12 cellular contexts compared by ENCODE assay signal in the genomic region with DNA sequence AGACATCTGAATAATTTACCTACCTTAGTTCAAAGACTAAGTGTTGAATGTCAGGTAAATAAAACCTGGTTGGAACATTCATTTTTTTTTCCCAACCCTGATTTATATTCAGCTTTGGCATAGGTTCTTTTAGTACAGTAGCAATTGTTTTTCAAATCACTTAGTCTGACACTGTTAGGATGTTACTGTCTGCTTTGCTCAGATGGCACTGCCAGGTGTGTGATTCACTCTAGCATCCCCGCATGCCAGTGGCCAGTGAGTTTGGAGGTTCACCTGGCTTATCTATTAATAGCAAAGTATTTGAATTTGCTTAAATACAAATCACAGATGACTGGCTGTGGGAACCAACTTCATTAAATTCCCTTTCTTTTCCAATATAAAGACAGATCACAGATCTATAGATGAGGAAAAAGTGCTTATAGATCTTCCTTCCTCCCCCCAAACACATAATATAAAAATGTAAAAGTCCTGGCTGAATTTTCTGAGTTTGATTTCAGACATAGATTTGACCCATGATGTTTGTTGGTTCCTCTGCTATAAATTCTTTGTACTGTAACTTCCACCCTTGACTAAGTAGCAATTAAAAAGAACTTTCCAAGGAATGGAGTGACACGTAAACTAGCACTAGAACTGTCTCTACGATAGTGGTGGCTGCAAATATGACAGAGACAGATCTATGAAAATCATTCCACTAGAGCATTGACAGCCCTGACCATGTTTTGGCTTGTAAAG. TPM values are rescaled to one million over a fixed set of nuclear protein-coding genes. Genes with fewer than 3 reads are reported as not detected.
A peak's percentile ranks its signal among the peaks of the same experiment; 100 is the strongest.
DNase-seq lines count a peak whose midpoint lies in the region; ATAC-seq, FAIRE-seq and TF ChIP-seq lines count a peak whose summit lies in the region.
"Had no signal": no experiment of that assay in that cellular context is flagged by ENCODE, and none has a peak within 500 bp of the region (broad histone marks: within the 10 kb centered on the region; RNA-seq: fewer than 3 reads in every experiment).

No MANE protein-coding gene starts in this region.

- no peak overlapping the region for H2BK15ac ChIP-seq in mesenchymal stem cell (ENCODE audit: low read depth, poor library complexity, severe bottlenecking)

- no peak overlapping the region for H3K14ac ChIP-seq in mesenchymal stem cell (ENCODE audit: low read length in 2 of 2)

- peaks cover 19% of the 10 kb centered on the region for H3K27me3 Mint-ChIP-seq in type B pancreatic cell

- H3K27me3 ChIP-seq in left ventricle myocardium inferior (ENCODE audit: low read depth) (peaks cover 4% of the 10 kb centered on the region), endothelial cell of umbilical vein (ENCODE audit: control insufficient read depth in 2 of 2, insufficient read depth in 2 of 2, low read length in 2 of 2) (no peaks in the 10 kb centered on the region), mesenchymal stem cell (ENCODE audit: control insufficient read depth in 1 of 2, insufficient read depth in 1 of 2, low read length in 2 of 2) (no peaks in the 10 kb centered on the region)

- H3K27ac ChIP-seq in left ventricle myocardium inferior (replicated peaks) (no peak overlapping the region), endothelial cell of umbilical vein (ENCODE audit: insufficient read depth, low read depth, low read length) (peak overlapping the region; percentile 70), mesenchymal stem cell (ENCODE audit: low read length, poor library complexity, severe bottlenecking) (peak overlapping the region; percentile 18)

- H2BK5ac ChIP-seq in mesenchymal stem cell (ENCODE audit: low read depth, low read length, poor library complexity, severe bottlenecking) = no peak overlapping the region

- H3K36me3 ChIP-seq in left ventricle myocardium inferior (peaks cover 67% of the 10 kb centered on the region), endothelial cell of umbilical vein (ENCODE audit: control insufficient read depth in 2 of 2, extremely low read depth in 1 of 2, insufficient read depth in 2 of 2, low read length in 2 of 2) (peaks cover 67 to 77% of the 10 kb centered on the region in 2 experiments), mesenchymal stem cell (ENCODE audit: control insufficient read depth in 1 of 2, insufficient read depth in 2 of 2, low read depth in 1 of 2, low read length in 2 of 2) (peaks cover 54 to 76% of the 10 kb centered on the region in 2 experiments)

- CTCF ChIA-PET in endothelial cell of umbilical vein (lab: Charles Lee) = interaction anchor here (1.2 kb wide), 1 partner anchor 413 kb away, joined by 3 read pairs; no protein-coding TSS in a partner anchor

- DNase-seq in left ventricle myocardium inferior (no peak), left ventricle myocardium superior (no peak), endothelial cell of umbilical vein (ENCODE audit: low read depth, low spot score) (peak; percentile 31), mesenchymal stem cell (peak; percentile 5), type B pancreatic cell (ENCODE audit: extremely low spot score, unreplicated experiment) (no peak), NOMO-1 treated with dmso at 0.1 percent for 144 hours (lab: John Stamatoyannopoulos, UW; ENCODE audit: unreplicated experiment) (no peak)
- no peak for DNase-seq in stimulated activated CD4-positive, alpha-beta T cell treated with anti-CD3 and anti-CD28 coated beads, Interleukin-4, amount 100 ng/mL, for 24 hours
- DNase-seq: H7, Right ventricle myocardium superior had no signal

- H3K9me1 ChIP-seq in endothelial cell of umbilical vein (replicated peaks; ENCODE audit: control insufficient read depth, extremely low read depth, insufficient read depth, low read length) = no peaks in the 10 kb centered on the region

- no peaks in the 10 kb centered on the region for H3K9me3 Mint-ChIP-seq in type B pancreatic cell
- H3K9me3 Mint-ChIP-seq: IgD-negative memory B cell had no signal

- no peak overlapping the region for H2AFZ ChIP-seq in endothelial cell of umbilical vein (ENCODE audit: low read depth, low read length)
- H2AFZ ChIP-seq in mesenchymal stem cell (ENCODE audit: low read depth, low read length) = no peak overlapping the region

- peaks cover 75% of the 10 kb centered on the region for H3K79me2 ChIP-seq in endothelial cell of umbilical vein (ENCODE audit: control insufficient read depth, insufficient read depth, low read length)

- no peak overlapping the region for H2BK12ac ChIP-seq in mesenchymal stem cell (ENCODE audit: low read length in 2 of 2)

- peaks cover 15% of the 10 kb centered on the region for H3K4me1 Mint-ChIP-seq in type B pancreatic cell (ENCODE audit: unreplicated experiment)

- H3K4me3 Mint-ChIP-seq in type B pancreatic cell = peak overlapping the region; percentile 30
- H3K4me3 Mint-ChIP-seq: IgD-negative memory B cell had no signal

- H3K9ac ChIP-seq in endothelial cell of umbilical vein (replicated peaks; ENCODE audit: extremely low read depth, insufficient read depth, low read length) (peak overlapping the region; percentile 99), mesenchymal stem cell (ENCODE audit: low read length) (peak overlapping the region; percentile 61)

- no peak overlapping the region for H3K23ac ChIP-seq in mesenchymal stem cell (ENCODE audit: low read length in 2 of 2)

- H3K4ac ChIP-seq in mesenchymal stem cell (ENCODE audit: low read depth in 1 of 2, low read length in 2 of 2) = no peak overlapping the region

- no peaks in the 10 kb centered on the region for H3K79me1 ChIP-seq in mesenchymal stem cell (replicated peaks; ENCODE audit: low read length, poor library complexity, severe bottlenecking)

- no peak for FAIRE-seq in endothelial cell of umbilical vein (lab: Jason Lieb, UNC)
- FAIRE-seq: GM12892 had no signal

- peaks cover 27% of the 10 kb centered on the region for H3K36me3 Mint-ChIP-seq in type B pancreatic cell
- H3K36me3 Mint-ChIP-seq: IgD-negative memory B cell had no signal

- intact Hi-C loops in left ventricle myocardium inferior (cut with micrococcal nuclease) (loop anchor here (5.0 to 10.0 kb wide), 2 partner anchors 413 to 760 kb away; no protein-coding TSS in a partner anchor), left ventricle myocardium superior (cut with micrococcal nuclease) (loop anchor here (5.0 to 10.0 kb wide), 3 partner anchors 170 to 770 kb away; no protein-coding TSS in a partner anchor), endothelial cell of umbilical vein (cut with micrococcal nuclease) (loop anchor here (5.0 kb wide), 1 partner anchor 743 kb away; no protein-coding TSS in a partner anchor)

- POLR2A ChIA-PET in endothelial cell of umbilical vein (lab: Charles Lee) = interaction anchor here (0.7 to 9.9 kb wide), 12 partner anchors 110 to 762 kb away, joined by 3 to 118 read pairs (median 4); no protein-coding TSS in a partner anchor

- TF ChIP-seq POLR2A in endothelial cell of umbilical vein (IDR thresholded peaks at IDR 0.05; ENCODE audit: low read depth, low read length) = no peak

- dilution Hi-C loops in endothelial cell of umbilical vein (cut with MboI; ENCODE audit: extremely low pct_ligation_motif_present, low sequenced_read_pairs) = no loop called here

- peaks cover 75% of the 10 kb centered on the region for H3K4me1 ChIP-seq in left ventricle myocardium inferior
- peaks cover 21% of the 10 kb centered on the region for H3K4me1 ChIP-seq in endothelial cell of umbilical vein (ENCODE audit: control insufficient read depth, extremely low read depth, insufficient read depth, low read length)
- peaks cover 24% of the 10 kb centered on the region for H3K4me1 ChIP-seq in mesenchymal stem cell (ENCODE audit: control insufficient read depth, insufficient read depth, low read depth, low read length)

- H4K8ac ChIP-seq in mesenchymal stem cell (ENCODE audit: low read length) = no peak overlapping the region

- no peak overlapping the region for H3K18ac ChIP-seq in mesenchymal stem cell (ENCODE audit: low read depth in 1 of 2, low read length in 2 of 2)

- H3K27ac Mint-ChIP-seq in type B pancreatic cell = no peak overlapping the region
- H3K27ac Mint-ChIP-seq: IgD-negative memory B cell had no signal

- H3K4me3 ChIP-seq in left ventricle myocardium inferior = peak overlapping the region; percentile 78
- H3K4me3 ChIP-seq in endothelial cell of umbilical vein (replicated peaks in 1 of 3; ENCODE audit: insufficient read depth in 1 of 3, low read depth in 1 of 3, low read length in 3 of 3) = peak overlapping the region in 2 of 3 experiments; percentile 97 to 98
- peak overlapping the region in 1 of 2 experiments; percentile 88 for H3K4me3 ChIP-seq in mesenchymal stem cell (ENCODE audit: insufficient read depth in 1 of 2, low read depth in 1 of 2, low read length in 2 of 2)

- WGBS in mesenchymal stem cell = 88% methylated on average over 2 of the region's 3 CpGs

- no TSS peak for BruUV-seq in endothelial cell of umbilical vein (replicated peaks; lab: Mats Ljungman, UMichigan)

- no peak overlapping the region for H4K91ac ChIP-seq in mesenchymal stem cell (ENCODE audit: low read length)

- peaks cover 5% of the 10 kb centered on the region for H4K20me1 ChIP-seq in endothelial cell of umbilical vein (replicated peaks; ENCODE audit: control insufficient read depth, extremely low read depth, insufficient read depth, low read length)

- TF ChIP-seq CTCF in left ventricle myocardium inferior (IDR thresholded peaks at IDR 0.05; ENCODE audit: borderline replicate concordance) (no peak), endothelial cell of umbilical vein (IDR thresholded peaks at IDR 0.05; ENCODE audit: extremely low read depth in 1 of 2, insufficient read depth in 1 of 2, low read depth in 1 of 2, low read length in 2 of 2) (no peak), type B pancreatic cell (conservative IDR thresholded peaks at IDR 0.05) (no peak)

- no peak overlapping the region for H2AK5ac ChIP-seq in mesenchymal stem cell (ENCODE audit: low read length, severe bottlenecking)

- H2BK120ac ChIP-seq in mesenchymal stem cell (ENCODE audit: low read depth, low read length) = no peak overlapping the region

- peak overlapping the region; percentile 82 for H3K4me2 ChIP-seq in endothelial cell of umbilical vein (ENCODE audit: insufficient read depth, low read length)
- H3K4me2 ChIP-seq in mesenchymal stem cell (ENCODE audit: low read length, poor library complexity, severe bottlenecking) = peak overlapping the region; percentile 69

- ATAC-seq in left ventricle myocardium superior (no peak), HG03108 (IDR thresholded peaks at IDR 0.05; ENCODE audit: unreplicated experiment) (no peak)

- H3K9me3 ChIP-seq in left ventricle myocardium inferior (replicated peaks) (no peaks in the 10 kb centered on the region), endothelial cell of umbilical vein (replicated peaks; ENCODE audit: control insufficient read depth, insufficient read depth, low read length) (no peaks in the 10 kb centered on the region), mesenchymal stem cell (ENCODE audit: control insufficient read depth, low read length) (no peaks in the 10 kb centered on the region)

RNA-seq across cellular contexts. Expression of a gene that starts 3.9 kb away (rescaled TPM):
- total RNA-seq in left ventricle myocardium inferior (47.4 TPM), left ventricle myocardium superior (29.5 TPM), endothelial cell of umbilical vein (8,837 and 8,883 TPM in 2 replicates), type B pancreatic cell (ENCODE audit: low replicate concordance) (51.7 and 137 TPM in 2 replicates)
- polyA plus RNA-seq in endothelial cell of umbilical vein = 6,148 and 6,293 TPM in 2 replicates
- 2,202 and 2,655 TPM in 2 replicates for polyA plus RNA-seq in endothelial cell of umbilical vein (2011; cell fraction: cytosol; rRNA removed)
- 17,201 and 26,660 TPM in 2 replicates for polyA plus RNA-seq in endothelial cell of umbilical vein (2011; cell fraction: nucleus; rRNA removed)
- polyA plus RNA-seq in endothelial cell of umbilical vein (2012) = 3,629 and 3,767 TPM in 2 replicates
- 17,988 and 18,091 TPM in 2 replicates for polyA minus RNA-seq in endothelial cell of umbilical vein
- 7.8 TPM for polyA minus RNA-seq in endothelial cell of umbilical vein (2011; cell fraction: cytosol; rRNA and poly(A)+ RNA removed)
- 23,649 and 24,248 TPM in 2 replicates for polyA minus RNA-seq in endothelial cell of umbilical vein (2011; cell fraction: nucleus; rRNA and poly(A)+ RNA removed)
- 229 TPM for polyA plus RNA-seq in mesenchymal stem cell (2013, experiment 1 of 2)
- 221 TPM for polyA plus RNA-seq in mesenchymal stem cell (2013, experiment 2 of 2)

Comparison
In these comparisons a context has a peak if more than half of its experiments do, and no peak if none do; other contexts are left out.
1. DNase-seq: peak in endothelial cell of umbilical vein (single experiment) and mesenchymal stem cell (single experiment); none in left ventricle myocardium inferior (single experiment), left ventricle myocardium superior (single experiment), type B pancreatic cell (single experiment), NOMO-1 treated with dmso at 0.1 percent for 144 hours (single experiment) and stimulated activated CD4-positive, alpha-beta T cell treated with anti-CD3 and anti-CD28 coated beads, Interleukin-4, amount 100 ng/mL, for 24 hours (single experiment).
2. RNA of a gene that starts 3.9 kb away (total RNA-seq): 8,837 to 8,883 TPM in endothelial cell of umbilical vein; 51.7 to 137 TPM in type B pancreatic cell, 47.4 TPM in left ventricle myocardium inferior (single experiment) and 29.5 TPM in left ventricle myocardium superior (single experiment); every median in the first group is over 10 times any median in the second.